Comparison of ENCODE assay signal across 15 cellular contexts in genomic region chr7:28920424-28920823, GRCh38. TPM values are rescaled to one million over a fixed set of nuclear protein-coding genes. Genes with fewer than 3 reads are reported as not detected.
"Had no signal": no experiment of that assay in that cellular context is flagged by ENCODE, and none has a peak within 500 bp of the region (broad histone marks: within the 10 kb centered on the region; RNA-seq: fewer than 3 reads in every experiment).

No MANE protein-coding gene starts in this region.

- DNase-seq: effector memory CD4-positive, alpha-beta T cell; gastrocnemius medialis; heart right ventricle; hypothalamus; kidney glomerular epithelial cell; mammary epithelial cell; mucosa of descending colon; naive thymus-derived CD8-positive, alpha-beta T cell; right cardiac atrium; stimulated activated CD4-positive, alpha-beta T cell treated with anti-CD3 and anti-CD28 coated beads, Interleukin-4, amount 100 ng/mL, for 24 hours; stimulated activated naive B cell treated with anti-CD40 and anti-IgM and Interleukin-4, amounts not matched to agents 10 μg/mL and 1 μg/mL and 100 μg/mL, for 72 hours; stimulated activated naive CD8-positive, alpha-beta T cell treated with anti-CD3 and anti-CD28 coated beads, Interleukin-15, amount 100 ng/mL, for 72 hours; testis; upper lobe of right lung had no signal

- H3K4me1 Mint-ChIP-seq: stimulated activated naive B cell treated with anti-CD40 and anti-IgM and Interleukin-4, amounts not matched to agents 10 μg/mL and 1 μg/mL and 100 μg/mL, for 72 hours had no signal

- H3K4me3 Mint-ChIP-seq: naive thymus-derived CD8-positive, alpha-beta T cell; stimulated activated naive B cell treated with anti-CD40 and anti-IgM and Interleukin-4, amounts not matched to agents 10 μg/mL and 1 μg/mL and 100 μg/mL, for 72 hours; stimulated activated naive CD8-positive, alpha-beta T cell treated with anti-CD3 and anti-CD28 coated beads, Interleukin-15, amount 100 ng/mL, for 72 hours had no signal

- H3K27ac Mint-ChIP-seq: naive thymus-derived CD8-positive, alpha-beta T cell; stimulated activated naive B cell treated with anti-CD40 and anti-IgM and Interleukin-4, amounts not matched to agents 10 μg/mL and 1 μg/mL and 100 μg/mL, for 72 hours; stimulated activated naive CD8-positive, alpha-beta T cell treated with anti-CD3 and anti-CD28 coated beads, Interleukin-15, amount 100 ng/mL, for 72 hours had no signal

- H3K36me3 Mint-ChIP-seq: naive thymus-derived CD8-positive, alpha-beta T cell; stimulated activated naive B cell treated with anti-CD40 and anti-IgM and Interleukin-4, amounts not matched to agents 10 μg/mL and 1 μg/mL and 100 μg/mL, for 72 hours had no signal

- ATAC-seq: gastrocnemius medialis; heart right ventricle; left lobe of liver; mucosa of descending colon; naive thymus-derived CD8-positive, alpha-beta T cell; stimulated activated naive B cell treated with anti-CD40 and anti-IgM and Interleukin-4, amounts not matched to agents 10 μg/mL and 1 μg/mL and 100 μg/mL, for 72 hours; stimulated activated naive CD8-positive, alpha-beta T cell treated with anti-CD3 and anti-CD28 coated beads, Interleukin-15, amount 100 ng/mL, for 72 hours; upper lobe of right lung had no signal

- H3K9me3 Mint-ChIP-seq: naive thymus-derived CD8-positive, alpha-beta T cell; stimulated activated naive B cell treated with anti-CD40 and anti-IgM and Interleukin-4, amounts not matched to agents 10 μg/mL and 1 μg/mL and 100 μg/mL, for 72 hours; stimulated activated naive CD8-positive, alpha-beta T cell treated with anti-CD3 and anti-CD28 coated beads, Interleukin-15, amount 100 ng/mL, for 72 hours had no signal

RNA-seq across cellular contexts. Expression of gene TRIL, which starts 37.7 kb away (rescaled TPM):
- total RNA-seq: naive thymus-derived CD8-positive, alpha-beta T cell had no signal
- polyA plus RNA-seq: naive thymus-derived CD8-positive, alpha-beta T cell had no signal
